19 cellular contexts compared by ENCODE assay signal in the genomic region with DNA sequence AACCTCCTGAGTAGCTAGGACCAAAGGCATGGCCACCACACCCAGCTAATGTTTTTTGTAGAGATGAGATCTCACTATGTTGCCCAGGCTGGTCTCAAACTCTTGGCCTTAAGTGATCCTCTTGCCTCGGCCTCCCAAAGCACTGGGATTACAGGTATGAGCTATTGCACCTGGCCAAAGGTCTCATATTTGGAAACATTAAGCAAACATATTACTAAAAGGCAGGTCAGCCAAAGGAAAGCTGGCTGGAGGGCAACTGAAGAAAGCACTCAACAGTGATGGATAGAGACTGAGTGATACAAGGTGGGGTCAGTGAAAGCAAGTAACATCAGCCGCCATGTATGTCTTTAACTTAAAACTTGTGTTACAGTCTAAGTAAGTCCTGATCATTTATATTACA.
"Had no signal": no experiment of that assay in that cellular context is flagged by ENCODE, and none has a peak within 500 bp of the region (broad histone marks: within the 10 kb centered on the region; RNA-seq: fewer than 3 reads in every experiment).

No MANE protein-coding gene starts in this region.

- H3K27me3 Mint-ChIP-seq: naive thymus-derived CD8-positive, alpha-beta T cell had no signal

- H3K9me3 ChIP-seq: mucosa of descending colon, sigmoid colon, stomach, thoracic aorta, transverse colon had no signal

- H3K4me3 ChIP-seq: coronary artery, hepatocyte, mucosa of descending colon, sigmoid colon, skin epidermis, stomach, thoracic aorta, transverse colon had no signal

- H3K27ac ChIP-seq: coronary artery, hepatocyte, sigmoid colon, thoracic aorta had no signal

- H3K9me3 Mint-ChIP-seq: naive thymus-derived CD8-positive, alpha-beta T cell had no signal

- DNase-seq: effector CD4-positive, alpha-beta T cell; foreskin melanocyte; head of caudate nucleus; kidney; left cardiac atrium; left ventricle myocardium superior; mucosa of descending colon; naive thymus-derived CD8-positive, alpha-beta T cell; sigmoid colon; stimulated activated CD4-positive, alpha-beta T cell treated with anti-CD3 and anti-CD28 coated beads, Interleukin-2, amount 100 ng/mL, for 24 hours; stimulated activated CD4-positive, alpha-beta T cell treated with anti-CD3 and anti-CD28 coated beads, Interleukin-4, amount 100 ng/mL, for 4 hours; stimulated activated naive CD4-positive, alpha-beta T cell; stomach; substantia nigra; transverse colon had no signal

- H3K27me3 ChIP-seq: hepatocyte, sigmoid colon, stomach, transverse colon had no signal

- ATAC-seq: left cardiac atrium; left ventricle myocardium superior; naive thymus-derived CD8-positive, alpha-beta T cell had no signal
